Comparison of ENCODE assay signal across 22 cellular contexts in genomic region chr16:5944971-5945370, GRCh38.
"Had no signal": no experiment of that assay in that cellular context is flagged by ENCODE, and none has a peak within 500 bp of the region (broad histone marks: within the 10 kb centered on the region; RNA-seq: fewer than 3 reads in every experiment).

No MANE protein-coding gene starts in this region.

- H3K27ac ChIP-seq: ascending aorta, cardiac muscle cell, foreskin keratinocyte, stomach, upper lobe of left lung, VCaP had no signal

- H3K27me3 Mint-ChIP-seq: activated naive CD4-positive, alpha-beta T cell treated with anti-CD3 and anti-CD28 coated beads, Interleukin-2, amount 50 U/mL, for 24 hours; dendritic cell treated with granulocyte-macrophage colony-stimulating factor and Interleukin-4, amounts not matched to agents 40 ng/mL and 50 ng/mL, for 4 days had no signal

- H3K4me3 Mint-ChIP-seq: activated naive CD4-positive, alpha-beta T cell treated with anti-CD3 and anti-CD28 coated beads, Interleukin-2, amount 50 U/mL, for 24 hours; activated T-cell treated with anti-CD3 and anti-CD28 coated beads, Interleukin-2, amount 50 U/mL, for 72 hours; dendritic cell treated with granulocyte-macrophage colony-stimulating factor and Interleukin-4, amounts not matched to agents 40 ng/mL and 50 ng/mL, for 4 days; mesothelial cell of epicardium; nephron had no signal

- H3K36me3 Mint-ChIP-seq: activated naive CD4-positive, alpha-beta T cell treated with anti-CD3 and anti-CD28 coated beads, Interleukin-2, amount 50 U/mL, for 24 hours; mesothelial cell of epicardium had no signal

- DNase-seq: activated CD4-positive, CD25-positive, alpha-beta regulatory T cell treated with anti-CD3 and anti-CD28 coated beads, Interleukin-2, amount 50 U/mL, for 72 hours; activated gamma-delta T cell; activated T-cell treated with anti-CD3 and anti-CD28 coated beads, Interleukin-2, amount 50 U/mL, for 72 hours; effector memory CD4-positive, alpha-beta T cell; foreskin keratinocyte; glutamatergic neuron; hippocampal formation; islet precursor cell; nucleus accumbens; stimulated activated CD4-positive, alpha-beta T cell treated with anti-CD3 and anti-CD28 coated beads, Interleukin-4, amount 100 ng/mL, for 1 hour; stomach; T1000; upper lobe of left lung had no signal

- H3K4me3 ChIP-seq: ascending aorta, cardiac muscle cell, lung, smooth muscle cell, stomach, upper lobe of left lung had no signal

- H3K27ac Mint-ChIP-seq: activated naive CD4-positive, alpha-beta T cell treated with anti-CD3 and anti-CD28 coated beads, Interleukin-2, amount 50 U/mL, for 24 hours; activated T-cell treated with anti-CD3 and anti-CD28 coated beads, Interleukin-2, amount 50 U/mL, for 72 hours; dendritic cell treated with granulocyte-macrophage colony-stimulating factor and Interleukin-4, amounts not matched to agents 40 ng/mL and 50 ng/mL, for 4 days; mesothelial cell of epicardium; nephron had no signal

- H3K4me1 Mint-ChIP-seq: activated naive CD4-positive, alpha-beta T cell treated with anti-CD3 and anti-CD28 coated beads, Interleukin-2, amount 50 U/mL, for 24 hours; mesothelial cell of epicardium; nephron had no signal

- H3K27me3 ChIP-seq: ascending aorta, cardiac muscle cell, foreskin keratinocyte, stomach, upper lobe of left lung had no signal

- H3K36me3 ChIP-seq: ascending aorta, cardiac muscle cell, stomach, upper lobe of left lung had no signal

- H3K4me1 ChIP-seq: ascending aorta, foreskin keratinocyte, stomach, upper lobe of left lung had no signal
